ENCODE assay signal across 1 cellular context in genomic region chr1:24308365-24309015, GRCh38.
TF ChIP-seq lines count a peak whose summit lies in the region.

No MANE protein-coding gene starts in this region.

TF ChIP-seq in WTC11, 78 proteins besides CTCF, POLR2A, EP300 and RAD21 (continued from another document):
- TF ChIP-seq MLX (CRISPR knock-in tag; IDR thresholded peaks at IDR 0.05): no peak
- TF ChIP-seq MAX (CRISPR knock-in tag; IDR thresholded peaks at IDR 0.05): 0 out of 2 replicates have a peak, but pooled peaks have one; percentile 27
- TF ChIP-seq NR3C1 (CRISPR knock-in tag; conservative IDR thresholded peaks at IDR 0.05; ENCODE audit: low read depth): no peak
- no peak for TF ChIP-seq NR1H2 (CRISPR knock-in tag; IDR thresholded peaks at IDR 0.05)
- no peak for TF ChIP-seq ZBTB43 (CRISPR knock-in tag; IDR thresholded peaks at IDR 0.05)
- no peak for TF ChIP-seq PREB (CRISPR knock-in tag; IDR thresholded peaks at IDR 0.05; ENCODE audit: borderline replicate concordance)
- TF ChIP-seq ZNF317 (CRISPR knock-in tag; IDR thresholded peaks at IDR 0.05; ENCODE audit: borderline replicate concordance, low read depth): no peak
